In the genomic region with DNA sequence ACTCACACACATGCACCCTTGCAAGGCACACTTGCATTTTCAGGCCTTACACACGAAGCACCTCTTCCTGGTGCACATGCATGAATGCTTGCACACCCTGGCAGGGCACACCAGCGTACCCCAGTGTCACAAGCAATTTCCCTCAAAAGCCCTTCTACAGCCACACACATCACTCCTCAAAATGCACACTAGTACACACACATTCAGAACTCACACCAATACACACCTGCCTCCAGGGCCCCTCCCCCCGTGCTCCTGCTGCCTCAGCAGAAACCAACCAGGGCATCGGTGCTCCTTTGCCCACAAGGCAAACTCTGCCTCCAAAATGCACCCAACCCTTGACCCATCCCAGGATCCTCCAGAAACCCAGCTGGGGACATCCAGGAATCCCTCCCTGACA, we compare ENCODE assay signal across 20 cellular contexts. TPM values are rescaled to one million over a fixed set of nuclear protein-coding genes. Genes with fewer than 3 reads are reported as not detected.
"Had no signal": no experiment of that assay in that cellular context is flagged by ENCODE, and none has a peak within 500 bp of the region (broad histone marks: within the 10 kb centered on the region; RNA-seq: fewer than 3 reads in every experiment).

No MANE protein-coding gene starts in this region.

- H3K27ac Mint-ChIP-seq: activated CD8-positive, alpha-beta T cell treated with anti-CD3 and anti-CD28 coated beads for 36 hours; activated naive CD8-positive, alpha-beta T cell treated with anti-CD3 and anti-CD28 coated beads, Interleukin-2, amount 10 ng/mL, durations not matched to agents 7 days and 5 days; T-helper 1 cell treated with Interleukin-12 subunit alpha and Interleukin-12 subunit beta and Interleukin-4 antibody, amounts not matched to agents 30 μg/mL and 1 μg/mL, for 36 hours had no signal

- H3K4me1 ChIP-seq: ascending aorta had no signal

- H3K4me1 Mint-ChIP-seq: activated naive CD8-positive, alpha-beta T cell treated with anti-CD3 and anti-CD28 coated beads, Interleukin-2, amount 10 ng/mL, durations not matched to agents 7 days and 5 days had no signal

- H3K4me3 Mint-ChIP-seq: activated CD8-positive, alpha-beta T cell treated with anti-CD3 and anti-CD28 coated beads for 36 hours; activated naive CD8-positive, alpha-beta T cell treated with anti-CD3 and anti-CD28 coated beads, Interleukin-2, amount 10 ng/mL, durations not matched to agents 7 days and 5 days; T-helper 1 cell treated with Interleukin-12 subunit alpha and Interleukin-12 subunit beta and Interleukin-4 antibody, amounts not matched to agents 30 μg/mL and 1 μg/mL, for 36 hours had no signal

- H3K4me3 ChIP-seq: ascending aorta, cardiac muscle cell, SJSA1 had no signal

- H3K27me3 ChIP-seq: ascending aorta, brain microvascular endothelial cell, SJSA1 had no signal

- H3K9me3 Mint-ChIP-seq: activated CD8-positive, alpha-beta T cell treated with anti-CD3 and anti-CD28 coated beads for 36 hours; activated naive CD8-positive, alpha-beta T cell treated with anti-CD3 and anti-CD28 coated beads, Interleukin-2, amount 10 ng/mL, durations not matched to agents 7 days and 5 days; T-helper 1 cell treated with Interleukin-12 subunit alpha and Interleukin-12 subunit beta and Interleukin-4 antibody, amounts not matched to agents 30 μg/mL and 1 μg/mL, for 36 hours had no signal

- H3K36me3 Mint-ChIP-seq: activated naive CD8-positive, alpha-beta T cell treated with anti-CD3 and anti-CD28 coated beads, Interleukin-2, amount 10 ng/mL, durations not matched to agents 7 days and 5 days had no signal

- H3K27ac ChIP-seq: ascending aorta, brain microvascular endothelial cell, cardiac muscle cell, SJSA1 had no signal

- ATAC-seq: activated CD4-positive, CD25-positive, alpha-beta regulatory T cell treated with anti-CD3 and anti-CD28 coated beads, Interleukin-2, amount 50 U/mL, for 24 hours; activated CD8-positive, alpha-beta T cell treated with anti-CD3 and anti-CD28 coated beads for 36 hours; PC-3; SK-N-SH treated with all-trans-retinoic acid at 6 μM for 48 hours had no signal

- H3K36me3 ChIP-seq: ascending aorta, brain microvascular endothelial cell, cardiac muscle cell, SJSA1 had no signal

- DNase-seq: activated CD4-positive, alpha-beta T cell treated with anti-CD3 and anti-CD28 coated beads for 4 hours; activated CD8-positive, alpha-beta memory T cell treated with anti-CD3 and anti-CD28 coated beads, Interleukin-2, amount 50 U/mL, for 4 hours; activated CD8-positive, alpha-beta T cell treated with anti-CD3 and anti-CD28 coated beads for 36 hours; activated naive CD4-positive, alpha-beta T cell treated with anti-CD3 and anti-CD28 coated beads, Interleukin-2, amount 50 U/mL, for 16 hours; activated naive CD8-positive, alpha-beta T cell treated with anti-CD3 and anti-CD28 coated beads, Interleukin-2, amount 10 ng/mL, durations not matched to agents 7 days and 5 days; brain microvascular endothelial cell; NCI-H1048; NCI-H146; NCI-H187 treated with DMSO at 0.1 percent for 48 hours; NCI-H2081 treated with DMSO at 0.1 percent for 48 hours; NCI-H446; NCI-H524; PC-3; SHP77 had no signal

- H3K9me3 ChIP-seq: ascending aorta, SJSA1 had no signal

RNA-seq across cellular contexts. Expression of gene CAMK2A, which starts 1.2 kb away (rescaled TPM):
- total RNA-seq: activated CD8-positive, alpha-beta T cell treated with anti-CD3 and anti-CD28 coated beads for 36 hours; activated naive CD8-positive, alpha-beta T cell treated with anti-CD3 and anti-CD28 coated beads, Interleukin-2, amount 10 ng/mL, durations not matched to agents 7 days and 5 days; ascending aorta; SJSA1 had no signal

RNA-seq across cellular contexts. Expression of gene ARSI, which starts 14.3 kb away (rescaled TPM):
- total RNA-seq: activated CD8-positive, alpha-beta T cell treated with anti-CD3 and anti-CD28 coated beads for 36 hours; activated naive CD8-positive, alpha-beta T cell treated with anti-CD3 and anti-CD28 coated beads, Interleukin-2, amount 10 ng/mL, durations not matched to agents 7 days and 5 days; ascending aorta had no signal
